In genomic region chr12:12788131-12788530, GRCh38 we compare ENCODE assay signal across 8 cellular contexts. TPM values are rescaled to one million over a fixed set of nuclear protein-coding genes. Genes with fewer than 3 reads are reported as not detected.
DNase-seq lines count a peak whose midpoint lies in the region; ATAC-seq, FAIRE-seq and TF ChIP-seq lines count a peak whose summit lies in the region.

No MANE protein-coding gene starts in this region.

- TF ChIP-seq CTCF in A549 (IDR thresholded peaks at IDR 0.05) (no peak), IMR-90 (conservative IDR thresholded peaks at IDR 0.05; ENCODE audit: low read depth, low read length) (no peak), breast epithelium (IDR thresholded peaks at IDR 0.05) (no peak)

- H3K23ac ChIP-seq in IMR-90 (ENCODE audit: low read depth, low read length) (peak overlapping the region; percentile 98), neuronal stem cell (ENCODE audit: low read depth, low read length, poor library complexity) (no peak overlapping the region)

- H3K9me3 ChIP-seq in A549 (no peaks in the 10 kb centered on the region), IMR-90 (ENCODE audit: control insufficient read depth, insufficient read depth, low read length) (no peaks in the 10 kb centered on the region), breast epithelium (no peaks in the 10 kb centered on the region), neuronal stem cell (replicated peaks in 1 of 2; ENCODE audit: control insufficient read depth in 2 of 2, insufficient read depth in 1 of 2, low read depth in 1 of 2, low read length in 2 of 2) (peaks cover 6 to 16% of the 10 kb centered on the region in 2 donors)
- no peaks in the 10 kb centered on the region for H3K9me3 ChIP-seq in naive thymus-derived CD4-positive, alpha-beta T cell (ENCODE audit: control insufficient read depth in 2 of 3, low read length in 3 of 3)

- H3K4me2 ChIP-seq in A549 (no peak overlapping the region; the same call in 2 of the 3 replicates), IMR-90 (ENCODE audit: low read depth, low read length) (no peak overlapping the region), neuronal stem cell (ENCODE audit: insufficient read depth, low read length, poor library complexity, severe bottlenecking) (no peak overlapping the region)

- H3K4me3 Mint-ChIP-seq in naive thymus-derived CD4-positive, alpha-beta T cell = peak overlapping the region; percentile 76 to 89 (median 85)

- H2AK5ac ChIP-seq in IMR-90 (ENCODE audit: low read depth, low read length) (peak overlapping the region; percentile 96), neuronal stem cell (ENCODE audit: low read depth, low read length) (no peak overlapping the region)

- H2BK5ac ChIP-seq in IMR-90 (ENCODE audit: low read depth, low read length, poor library complexity, severe bottlenecking) = peak overlapping the region; percentile 15
- H2BK5ac ChIP-seq in neuronal stem cell (ENCODE audit: low read length) = no peak overlapping the region

- in situ Hi-C loops in IMR-90 (cut with MboI; ENCODE audit: low sequenced_read_pairs) = no loop called here

- H2AFZ ChIP-seq in IMR-90 (replicated peaks; ENCODE audit: low read length, poor library complexity) = no peak overlapping the region
- H2AFZ ChIP-seq in neuronal stem cell (ENCODE audit: low read length) = no peak overlapping the region

- H4K91ac ChIP-seq in IMR-90 (ENCODE audit: insufficient read depth, low read depth, low read length) (peak overlapping the region; percentile 96), neuronal stem cell (ENCODE audit: low read depth, low read length, poor library complexity) (no peak overlapping the region)

- no peak for TF ChIP-seq RAD21 in A549 (conservative IDR thresholded peaks at IDR 0.05 in 1 of 2, IDR thresholded peaks at IDR 0.05 in 1 of 2)
- no peak for TF ChIP-seq RAD21 in IMR-90 (IDR thresholded peaks at IDR 0.05; ENCODE audit: low read length)

- intact Hi-C loops in IMR-90 (cut with micrococcal nuclease) (loop anchor here (1.0 to 10.0 kb wide), 7 partner anchors 49 to 434 kb away; no protein-coding TSS in a partner anchor), breast epithelium (cut with DNase I; ENCODE audit: low total_unique reads) (loop anchor here (5.0 kb wide), 1 partner anchor 919 kb away; no protein-coding TSS in a partner anchor)
- intact Hi-C loops in naive thymus-derived CD4-positive, alpha-beta T cell (cut with micrococcal nuclease) = loop anchor here (1.0 to 5.0 kb wide), 13 partner anchors 15 to 424 kb away; partner anchors contain the start of genes DDX47 (in 2 of the 2), GPRC5A (in 2 of the 2), DUSP16 (in 1 of the 2) and GSG1 (in 1 of the 2)

- H3K36me3 ChIP-seq in IMR-90 (ENCODE audit: control insufficient read depth, insufficient read depth, low read length) (no peaks in the 10 kb centered on the region), breast epithelium (no peaks in the 10 kb centered on the region), neuronal stem cell (replicated peaks in 1 of 2; ENCODE audit: control insufficient read depth in 2 of 2, insufficient read depth in 2 of 2, low read length in 2 of 2) (peaks cover 0 to 17% of the 10 kb centered on the region in 2 donors)
- H3K36me3 ChIP-seq in naive thymus-derived CD4-positive, alpha-beta T cell (ENCODE audit: control insufficient read depth in 2 of 3, insufficient read depth in 3 of 3, low read length in 3 of 3) = no peaks in the 10 kb centered on the region

- H3K9ac ChIP-seq in IMR-90 (ENCODE audit: low read depth, low read length) (peak overlapping the region; percentile 38; the same call in 1 of the 2 replicates), neuronal stem cell (ENCODE audit: low read depth, low read length, poor library complexity) (no peak overlapping the region)

- no peak for FAIRE-seq in A549 (lab: Jason Lieb, UNC)

- no peak for DNase-seq in A549 (ENCODE audit: low read depth in 1 of 2, low spot score in 1 of 2)
- peak; percentile 16 for DNase-seq in IMR-90
- no peak for DNase-seq in breast epithelium (ENCODE audit: low spot score in 2 of 2)
- DNase-seq in naive thymus-derived CD4-positive, alpha-beta T cell = no peak
- DNase-seq in neuronal stem cell (ENCODE audit: low spot score) = no peak
- DNase-seq in glomerular visceral epithelial cell (ENCODE audit: extremely low spot score) = no peak

- peaks cover 6 to 35% (median 17%) of the 10 kb centered on the region in 7 donors for H3K4me1 Mint-ChIP-seq in naive thymus-derived CD4-positive, alpha-beta T cell

- H3K4ac ChIP-seq in IMR-90 (ENCODE audit: low read depth, low read length) = peak overlapping the region; percentile 97
- H3K4ac ChIP-seq in neuronal stem cell (ENCODE audit: low read length) = no peak overlapping the region

- H2BK15ac ChIP-seq in IMR-90 (ENCODE audit: low read depth, low read length) (peak overlapping the region; percentile 98; the same call in 2 of the 3 replicates), neuronal stem cell (ENCODE audit: low read length) (no peak overlapping the region)

- peak overlapping the region; percentile 83 for H2BK20ac ChIP-seq in IMR-90 (ENCODE audit: low read depth, low read length)

- peak overlapping the region; percentile 45 for H2AK9ac ChIP-seq in IMR-90 (replicated peaks; ENCODE audit: low read depth, low read length, poor library complexity)

- no peaks in the 10 kb centered on the region for H3K36me3 Mint-ChIP-seq in naive thymus-derived CD4-positive, alpha-beta T cell

- H3K18ac ChIP-seq in IMR-90 (ENCODE audit: low read depth, low read length) = no peak overlapping the region; the same call in 1 of the 2 replicates
- no peak overlapping the region for H3K18ac ChIP-seq in neuronal stem cell (ENCODE audit: low read length)

- 95% methylated on average over 6 of the region's 6 CpGs for WGBS in A549 (ENCODE audit: missing lambda C conversion rate)
- WGBS in IMR-90 (ENCODE audit: extremely low coverage in 2 of 2, insufficient read length in 1 of 2), 2 experiments = 90% methylated on average over 2 of the region's 6 CpGs; no CpG with 5 or more reads in 1 of the 2 experiments
- no CpG with 5 or more reads among the region's 6 CpGs for WGBS in neuronal stem cell (ENCODE audit: extremely low coverage in 2 of 2, insufficient read length in 2 of 2, insufficient replicate concordance in 1 of 2), 2 donors

- TF ChIP-seq POLR2A in A549 (IDR thresholded peaks at IDR 0.05; ENCODE audit: low read length) (no peak), IMR-90 (IDR thresholded peaks at IDR 0.05; ENCODE audit: low read depth, low read length) (no peak), breast epithelium (IDR thresholded peaks at IDR 0.05) (no peak)

- no peak for TF ChIP-seq EP300 in A549 (IDR thresholded peaks at IDR 0.05)

- CTCF ChIA-PET in A549 (lab: Yijun Ruan, JAX) = interaction anchor here (0.6 to 5.6 kb wide), 35 partner anchors 9 to 236 kb away, joined by 3 to 80 read pairs (median 4); partner anchors contain the start of genes DDX47 and GPRC5A
- CTCF ChIA-PET in IMR-90 (lab: Yijun Ruan, JAX) = interaction anchor here (0.6 to 1.2 kb wide), 3 partner anchors 9 to 75 kb away, joined by 3 to 4 read pairs (median 4); partner anchors contain the start of gene DDX47
- CTCF ChIA-PET in naive thymus-derived CD4-positive, alpha-beta T cell (lab: Charles Lee) = interaction anchor here (0.6 to 5.5 kb wide), 18 partner anchors 9 to 1012 kb away, joined by 3 to 84 read pairs (median 4); partner anchors contain the start of genes DDX47 and GPRC5A

- no peak overlapping the region for H3K56ac ChIP-seq in IMR-90 (ENCODE audit: extremely low read depth, insufficient read depth, low read length)

- no TSS peak for BruUV-seq in IMR-90 (replicated peaks; lab: Mats Ljungman, UMichigan)

- H3K27me3 ChIP-seq in IMR-90 (ENCODE audit: control insufficient read depth, insufficient read depth, low read length) = no peaks in the 10 kb centered on the region
- no peaks in the 10 kb centered on the region for H3K27me3 ChIP-seq in breast epithelium
- no peaks in the 10 kb centered on the region for H3K27me3 ChIP-seq in naive thymus-derived CD4-positive, alpha-beta T cell (ENCODE audit: control insufficient read depth in 2 of 2, insufficient read depth in 2 of 2, low read length in 2 of 2)
- H3K27me3 ChIP-seq in neuronal stem cell (ENCODE audit: control insufficient read depth in 3 of 3, insufficient read depth in 3 of 3, low read depth in 1 of 3, low read length in 3 of 3) = peaks cover 0 to 5% (median 0%) of the 10 kb centered on the region in 3 experiments

- no peaks in the 10 kb centered on the region for H4K20me1 ChIP-seq in IMR-90 (ENCODE audit: insufficient read depth, low read length)

- H3K14ac ChIP-seq in IMR-90 (replicated peaks; ENCODE audit: low read depth, low read length) = peak overlapping the region; percentile 35; the same call in 1 of the 2 replicates
- H3K14ac ChIP-seq in neuronal stem cell (ENCODE audit: low read length) = no peak overlapping the region

- peak overlapping the region; percentile 85 to 94; a peak in 4 of 6 replicates for H3K27ac ChIP-seq in A549
- H3K27ac ChIP-seq in IMR-90 (ENCODE audit: insufficient read depth, low read length) = no peak overlapping the region
- peak overlapping the region; percentile 91 to 94 for H3K27ac ChIP-seq in breast epithelium
- H3K27ac ChIP-seq in naive thymus-derived CD4-positive, alpha-beta T cell (ENCODE audit: low read depth, low read length) = peak overlapping the region; percentile 78
- H3K27ac ChIP-seq in neuronal stem cell (replicated peaks; ENCODE audit: low read length) = no peak overlapping the region

- peaks cover 8% of the 10 kb centered on the region; the same call in 1 of the 2 replicates for H3K9me1 ChIP-seq in IMR-90 (ENCODE audit: insufficient read depth, low read length)

- no peak overlapping the region for H2BK12ac ChIP-seq in neuronal stem cell (ENCODE audit: low read length)

- POLR2A ChIA-PET in A549 (lab: Yijun Ruan, JAX) (interaction anchor here (0.5 to 1.8 kb wide), 5 partner anchors 13 to 425 kb away, joined by 3 to 13 read pairs (median 5); partner anchors contain the start of gene GPRC5A), IMR-90 (lab: Charles Lee; ENCODE audit: unreplicated experiment) (interaction anchor here (1.0 kb wide), 1 partner anchor 63 kb away, joined by 5 read pairs; no protein-coding TSS in a partner anchor)
- POLR2A ChIA-PET in naive thymus-derived CD4-positive, alpha-beta T cell (lab: Charles Lee) = interaction anchor here (1.1 to 5.1 kb wide), 14 partner anchors 12 to 314 kb away, joined by 3 to 99 read pairs (median 8); partner anchors contain the start of genes CDKN1B, DDX47 and GPRC5A

- dilution Hi-C loops in IMR-90 (cut with HindIII; ENCODE audit: low sequenced_read_pairs, unreplicated experiment) = no loop called here

- ATAC-seq in A549 (peak in 1 of 2 experiments; percentile 21; a peak in 3 of 6 replicates), IMR-90 (ENCODE audit: low read depth) (no peak), GM18517 (IDR thresholded peaks at IDR 0.05; ENCODE audit: unreplicated experiment) (no peak), GM18502 (IDR thresholded peaks at IDR 0.05; ENCODE audit: poor library complexity, unreplicated experiment) (no peak)
- ATAC-seq in naive thymus-derived CD4-positive, alpha-beta T cell = no peak

- peaks cover 40% of the 10 kb centered on the region for H3K4me1 ChIP-seq in A549
- H3K4me1 ChIP-seq in IMR-90 (ENCODE audit: control insufficient read depth, insufficient read depth, low read length) = peaks cover 19% of the 10 kb centered on the region
- peaks cover 0 to 12% of the 10 kb centered on the region in 2 donors for H3K4me1 ChIP-seq in breast epithelium
- H3K4me1 ChIP-seq in naive thymus-derived CD4-positive, alpha-beta T cell (ENCODE audit: control insufficient read depth in 2 of 2, insufficient read depth in 2 of 2, low read length in 2 of 2) = peaks cover 6 to 9% of the 10 kb centered on the region in 2 donors
- H3K4me1 ChIP-seq in neuronal stem cell (ENCODE audit: control insufficient read depth in 2 of 2, insufficient read depth in 1 of 2, low read depth in 1 of 2, low read length in 2 of 2) = peaks cover 15 to 27% of the 10 kb centered on the region in 2 donors

- H4K8ac ChIP-seq in IMR-90 (ENCODE audit: low read depth in 2 of 2, low read length in 2 of 2) = peak overlapping the region; percentile 89 to 99
- H4K8ac ChIP-seq in neuronal stem cell (ENCODE audit: low read depth, low read length) = no peak overlapping the region

- H2BK120ac ChIP-seq in IMR-90 (ENCODE audit: low read depth, low read length) (peak overlapping the region; percentile 91; the same call in 1 of the 2 replicates), neuronal stem cell (ENCODE audit: low read depth, low read length) (no peak overlapping the region)

- H3K79me1 ChIP-seq in IMR-90 (ENCODE audit: low read depth in 1 of 2, low read length in 2 of 2) = peaks cover 8 to 37% of the 10 kb centered on the region in 2 experiments; a peak in 3 of 4 replicates
- H3K79me1 ChIP-seq in neuronal stem cell (ENCODE audit: low read depth, low read length) = no peaks in the 10 kb centered on the region

- H3K27me3 Mint-ChIP-seq in naive thymus-derived CD4-positive, alpha-beta T cell = no peaks in the 10 kb centered on the region

- peak overlapping the region; percentile 79 to 96 (median 88) for H3K27ac Mint-ChIP-seq in naive thymus-derived CD4-positive, alpha-beta T cell

- peak overlapping the region; percentile 93 for H4K5ac ChIP-seq in IMR-90 (ENCODE audit: low read depth, low read length)

- H3K9me3 Mint-ChIP-seq in naive thymus-derived CD4-positive, alpha-beta T cell = no peaks in the 10 kb centered on the region

- H3K4me3 ChIP-seq in A549 (no peak overlapping the region), IMR-90 (ENCODE audit: insufficient read depth, low read depth, low read length) (no peak overlapping the region), breast epithelium (peak overlapping the region; percentile 58 to 79 (median 74)), neuronal stem cell (ENCODE audit: low read length in 2 of 2) (no peak overlapping the region)
- no peak overlapping the region for H3K4me3 ChIP-seq in naive thymus-derived CD4-positive, alpha-beta T cell (ENCODE audit: low read length)

RNA-seq across cellular contexts. Expression of gene APOLD1, which starts 2.7 kb away (rescaled TPM):
- 0.93 and 1.3 TPM in 2 replicates for polyA plus RNA-seq in A549 (2011; rRNA removed)
- polyA plus RNA-seq in A549 (2012; cell fraction: cytosol; rRNA removed) = 0.21 and 0.26 TPM in 2 replicates
- polyA plus RNA-seq in A549 (2012; cell fraction: nucleus; rRNA removed) = 0.10 and 0.31 TPM in 2 replicates
- polyA plus RNA-seq in A549 (2017; fragmentation: RNase III; extraction: RNeasy Plus Mini Kit Qiagen cat#74134 plus additional on column Dnase treatment) = 0.42 to 0.46 TPM (median 0.44 TPM) in 3 replicates
- 1.1 and 1.3 TPM in 2 replicates for polyA minus RNA-seq in A549 (2011; rRNA and poly(A)+ RNA removed)
- 4.2 and 4.5 TPM in 2 replicates for total RNA-seq in IMR-90 (2012; rRNA removed)
- 2.3 and 2.4 TPM in 2 replicates for polyA plus RNA-seq in IMR-90 (2012; rRNA removed)
- 1.0 and 1.5 TPM in 2 replicates for polyA plus RNA-seq in IMR-90 (2012; cell fraction: cytosol; rRNA removed)
- 4.5 and 10.6 TPM in 2 replicates for polyA plus RNA-seq in IMR-90 (2012; cell fraction: nucleus; rRNA removed; ENCODE audit: low replicate concordance)
- 100 to 1,000 TPM in 1 of 3 donors, 10 to 100 TPM in 2; 26.7 to 236 (median 41.4) TPM for total RNA-seq in breast epithelium
- total RNA-seq in naive thymus-derived CD4-positive, alpha-beta T cell = 10 to 100 TPM in 1 of 5 experiments, 1 to 10 TPM in 3, under 1 TPM in 1; 0.64 to 11.1 (median 3.1) TPM
- polyA plus RNA-seq in naive thymus-derived CD4-positive, alpha-beta T cell = under 1 TPM; 0.25 to 0.36 TPM
- polyA plus RNA-seq in neuronal stem cell (2013, experiment 1 of 2) = 4.6 TPM
- polyA plus RNA-seq in neuronal stem cell (2013, experiment 2 of 2) = 4.2 TPM

RNA-seq across cellular contexts. Expression of gene DDX47, which starts 25.0 kb away (rescaled TPM):
- polyA plus RNA-seq in A549 (2011; rRNA removed) (118 and 144 TPM in 2 replicates), A549 (2017; fragmentation: RNase III; extraction: RNeasy Plus Mini Kit Qiagen cat#74134 plus additional on column Dnase treatment) (81.6 to 87.3 TPM (median 83.8 TPM) in 3 replicates), IMR-90 (2012; rRNA removed) (71.5 and 89.5 TPM in 2 replicates)
- 56.1 and 57.2 TPM in 2 replicates for polyA plus RNA-seq in A549 (2012; cell fraction: cytosol; rRNA removed)
- 63.1 and 116 TPM in 2 replicates for polyA plus RNA-seq in A549 (2012; cell fraction: nucleus; rRNA removed)
- polyA minus RNA-seq in A549 (2011; rRNA and poly(A)+ RNA removed) = 68.9 and 74.6 TPM in 2 replicates
- total RNA-seq in IMR-90 (2012; rRNA removed) (77.8 and 104 TPM in 2 replicates), breast epithelium (10 to 100 TPM; 44.8 to 81.1 (median 60.0) TPM)
- 14.9 and 35.0 TPM in 2 replicates for polyA plus RNA-seq in IMR-90 (2012; cell fraction: cytosol; rRNA removed)
- polyA plus RNA-seq in IMR-90 (2012; cell fraction: nucleus; rRNA removed; ENCODE audit: low replicate concordance) = 29.6 and 177 TPM in 2 replicates
- 100 to 1,000 TPM in 2 of 5 experiments, 10 to 100 TPM in 3; 71.6 to 154 (median 75.5) TPM for total RNA-seq in naive thymus-derived CD4-positive, alpha-beta T cell
- polyA plus RNA-seq in naive thymus-derived CD4-positive, alpha-beta T cell = 10 to 100 TPM; 70.7 to 90.2 TPM
- 48.2 TPM for polyA plus RNA-seq in neuronal stem cell (2013, experiment 1 of 2)
- polyA plus RNA-seq in neuronal stem cell (2013, experiment 2 of 2) = 46.3 TPM

Comparison
In these comparisons a context has a peak if more than half of its experiments do, and no peak if none do; other contexts are left out.
1. H3K27ac ChIP-seq: peak in A549 (2 of 2), breast epithelium (2 of 2) and naive thymus-derived CD4-positive, alpha-beta T cell (single experiment); none in IMR-90 (single experiment) and neuronal stem cell (single experiment).
2. H3K4me3 ChIP-seq: peak in breast epithelium (3 of 3); none in A549 (single experiment), IMR-90 (single experiment), naive thymus-derived CD4-positive, alpha-beta T cell (single experiment) and neuronal stem cell (0 of 2).